Comparison of ENCODE assay signal across 1 cellular context in the genomic region with DNA sequence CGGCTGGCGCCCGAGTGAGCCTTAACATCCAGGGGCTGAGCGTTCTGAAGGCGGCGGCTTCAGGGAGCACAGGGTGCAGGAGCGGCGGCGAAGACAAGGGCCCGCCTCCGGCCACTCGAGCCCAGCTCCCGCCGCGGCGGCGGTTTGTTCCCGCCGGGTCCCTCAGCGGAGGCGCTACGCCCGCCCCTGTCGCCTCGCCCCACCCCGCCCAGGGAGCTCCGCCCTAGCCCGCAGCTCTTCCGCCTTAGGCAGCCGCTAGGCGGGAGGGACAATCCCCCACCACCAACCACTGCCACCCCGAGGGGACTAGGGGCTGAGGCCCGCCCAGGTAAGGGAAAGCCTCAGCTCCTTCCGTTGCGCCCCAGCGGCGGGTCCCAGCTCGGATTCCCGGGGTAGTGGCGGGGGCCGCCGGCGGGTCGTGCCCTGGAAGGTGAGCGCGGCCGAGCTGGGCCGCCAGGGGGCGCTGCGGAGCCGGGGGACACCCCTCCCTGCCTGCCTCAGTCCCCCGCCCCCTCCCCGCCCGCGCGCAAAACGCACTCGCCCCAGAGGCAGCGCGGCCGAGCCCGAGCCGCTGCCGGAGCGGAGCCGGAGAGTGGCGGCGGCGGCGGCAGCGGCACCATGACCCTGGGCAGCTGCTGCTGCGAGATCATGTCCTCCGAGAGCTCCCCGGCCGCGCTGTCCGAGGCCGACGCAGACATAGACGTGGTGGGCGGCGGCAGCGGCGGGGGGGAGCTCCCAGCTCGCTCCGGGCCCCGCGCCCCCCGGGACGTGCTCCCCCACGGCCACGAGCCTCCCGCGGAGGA.
A peak's percentile ranks its signal among the peaks of the same experiment; 100 is the strongest.
TF ChIP-seq lines count a peak whose summit lies in the region.

A gene (plus strand): TSS at position 527 of the 803 bp plus-strand sequence. CDS start 92 bp downstream, at position 619.

TF ChIP-seq in HEK293, 187 proteins besides CTCF, POLR2A, EP300 and RAD21 (continued from another document and continues in another):
- TF ChIP-seq, protein P1, sequence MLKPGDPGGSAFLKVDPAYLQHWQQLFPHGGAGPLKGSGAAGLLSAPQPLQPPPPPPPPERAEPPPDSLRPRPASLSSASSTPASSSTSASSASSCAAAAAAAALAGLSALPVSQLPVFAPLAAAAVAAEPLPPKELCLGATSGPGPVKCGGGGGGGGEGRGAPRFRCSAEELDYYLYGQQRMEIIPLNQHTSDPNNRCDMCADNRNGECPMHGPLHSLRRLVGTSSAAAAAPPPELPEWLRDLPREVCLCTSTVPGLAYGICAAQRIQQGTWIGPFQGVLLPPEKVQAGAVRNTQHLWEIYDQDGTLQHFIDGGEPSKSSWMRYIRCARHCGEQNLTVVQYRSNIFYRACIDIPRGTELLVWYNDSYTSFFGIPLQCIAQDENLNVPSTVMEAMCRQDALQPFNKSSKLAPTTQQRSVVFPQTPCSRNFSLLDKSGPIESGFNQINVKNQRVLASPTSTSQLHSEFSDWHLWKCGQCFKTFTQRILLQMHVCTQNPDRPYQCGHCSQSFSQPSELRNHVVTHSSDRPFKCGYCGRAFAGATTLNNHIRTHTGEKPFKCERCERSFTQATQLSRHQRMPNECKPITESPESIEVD (tag by site-specific recombination; IDR thresholded peaks at IDR 0.05): no peak
- TF ChIP-seq SCRT2 (tag by site-specific recombination; IDR thresholded peaks at IDR 0.05): no peak; the same call in 1 of the 2 replicates
- TF ChIP-seq ZNF416 (tag by site-specific recombination; IDR thresholded peaks at IDR 0.05): no peak
- peak; percentile 60; the same call in 1 of the 2 replicates for TF ChIP-seq ZBTB17 (tag by site-specific recombination; IDR thresholded peaks at IDR 0.05)
- TF ChIP-seq ZNF555 (tag by site-specific recombination; conservative IDR thresholded peaks at IDR 0.05): no peak
- TF ChIP-seq ZNF843 (tag by site-specific recombination; IDR thresholded peaks at IDR 0.05): peak; percentile 43; the same call in 1 of the 2 replicates
- TF ChIP-seq FEZF1 (tag by site-specific recombination; IDR thresholded peaks at IDR 0.05): no peak
- TF ChIP-seq, protein P2, sequence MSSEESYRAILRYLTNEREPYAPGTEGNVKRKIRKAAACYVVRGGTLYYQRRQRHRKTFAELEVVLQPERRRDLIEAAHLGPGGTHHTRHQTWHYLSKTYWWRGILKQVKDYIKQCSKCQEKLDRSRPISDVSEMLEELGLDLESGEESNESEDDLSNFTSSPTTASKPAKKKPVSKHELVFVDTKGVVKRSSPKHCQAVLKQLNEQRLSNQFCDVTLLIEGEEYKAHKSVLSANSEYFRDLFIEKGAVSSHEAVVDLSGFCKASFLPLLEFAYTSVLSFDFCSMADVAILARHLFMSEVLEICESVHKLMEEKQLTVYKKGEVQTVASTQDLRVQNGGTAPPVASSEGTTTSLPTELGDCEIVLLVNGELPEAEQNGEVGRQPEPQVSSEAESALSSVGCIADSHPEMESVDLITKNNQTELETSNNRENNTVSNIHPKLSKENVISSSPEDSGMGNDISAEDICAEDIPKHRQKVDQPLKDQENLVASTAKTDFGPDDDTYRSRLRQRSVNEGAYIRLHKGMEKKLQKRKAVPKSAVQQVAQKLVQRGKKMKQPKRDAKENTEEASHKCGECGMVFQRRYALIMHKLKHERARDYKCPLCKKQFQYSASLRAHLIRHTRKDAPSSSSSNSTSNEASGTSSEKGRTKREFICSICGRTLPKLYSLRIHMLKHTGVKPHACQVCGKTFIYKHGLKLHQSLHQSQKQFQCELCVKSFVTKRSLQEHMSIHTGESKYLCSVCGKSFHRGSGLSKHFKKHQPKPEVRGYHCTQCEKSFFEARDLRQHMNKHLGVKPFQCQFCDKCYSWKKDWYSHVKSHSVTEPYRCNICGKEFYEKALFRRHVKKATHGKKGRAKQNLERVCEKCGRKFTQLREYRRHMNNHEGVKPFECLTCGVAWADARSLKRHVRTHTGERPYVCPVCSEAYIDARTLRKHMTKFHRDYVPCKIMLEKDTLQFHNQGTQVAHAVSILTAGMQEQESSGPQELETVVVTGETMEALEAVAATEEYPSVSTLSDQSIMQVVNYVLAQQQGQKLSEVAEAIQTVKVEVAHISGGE (tag by site-specific recombination; conservative IDR thresholded peaks at IDR 0.05; ENCODE audit: low read depth): peak; percentile 64; the same call in 1 of the 2 replicates
- TF ChIP-seq, protein P3, sequence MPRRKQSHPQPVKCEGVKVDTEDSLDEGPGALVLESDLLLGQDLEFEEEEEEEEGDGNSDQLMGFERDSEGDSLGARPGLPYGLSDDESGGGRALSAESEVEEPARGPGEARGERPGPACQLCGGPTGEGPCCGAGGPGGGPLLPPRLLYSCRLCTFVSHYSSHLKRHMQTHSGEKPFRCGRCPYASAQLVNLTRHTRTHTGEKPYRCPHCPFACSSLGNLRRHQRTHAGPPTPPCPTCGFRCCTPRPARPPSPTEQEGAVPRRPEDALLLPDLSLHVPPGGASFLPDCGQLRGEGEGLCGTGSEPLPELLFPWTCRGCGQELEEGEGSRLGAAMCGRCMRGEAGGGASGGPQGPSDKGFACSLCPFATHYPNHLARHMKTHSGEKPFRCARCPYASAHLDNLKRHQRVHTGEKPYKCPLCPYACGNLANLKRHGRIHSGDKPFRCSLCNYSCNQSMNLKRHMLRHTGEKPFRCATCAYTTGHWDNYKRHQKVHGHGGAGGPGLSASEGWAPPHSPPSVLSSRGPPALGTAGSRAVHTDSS (tag by site-specific recombination; IDR thresholded peaks at IDR 0.05): no peak
- TF ChIP-seq, protein P4, sequence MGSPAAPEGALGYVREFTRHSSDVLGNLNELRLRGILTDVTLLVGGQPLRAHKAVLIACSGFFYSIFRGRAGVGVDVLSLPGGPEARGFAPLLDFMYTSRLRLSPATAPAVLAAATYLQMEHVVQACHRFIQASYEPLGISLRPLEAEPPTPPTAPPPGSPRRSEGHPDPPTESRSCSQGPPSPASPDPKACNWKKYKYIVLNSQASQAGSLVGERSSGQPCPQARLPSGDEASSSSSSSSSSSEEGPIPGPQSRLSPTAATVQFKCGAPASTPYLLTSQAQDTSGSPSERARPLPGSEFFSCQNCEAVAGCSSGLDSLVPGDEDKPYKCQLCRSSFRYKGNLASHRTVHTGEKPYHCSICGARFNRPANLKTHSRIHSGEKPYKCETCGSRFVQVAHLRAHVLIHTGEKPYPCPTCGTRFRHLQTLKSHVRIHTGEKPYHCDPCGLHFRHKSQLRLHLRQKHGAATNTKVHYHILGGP (tag by site-specific recombination; IDR thresholded peaks at IDR 0.05): no peak
- no peak for TF ChIP-seq ZNF248 (tag by site-specific recombination; IDR thresholded peaks at IDR 0.05)
- TF ChIP-seq RBAK (tag by site-specific recombination; IDR thresholded peaks at IDR 0.05): no peak
- TF ChIP-seq IKZF3 (tag by site-specific recombination; IDR thresholded peaks at IDR 0.05): peak; percentile 82
- TF ChIP-seq, protein P5, sequence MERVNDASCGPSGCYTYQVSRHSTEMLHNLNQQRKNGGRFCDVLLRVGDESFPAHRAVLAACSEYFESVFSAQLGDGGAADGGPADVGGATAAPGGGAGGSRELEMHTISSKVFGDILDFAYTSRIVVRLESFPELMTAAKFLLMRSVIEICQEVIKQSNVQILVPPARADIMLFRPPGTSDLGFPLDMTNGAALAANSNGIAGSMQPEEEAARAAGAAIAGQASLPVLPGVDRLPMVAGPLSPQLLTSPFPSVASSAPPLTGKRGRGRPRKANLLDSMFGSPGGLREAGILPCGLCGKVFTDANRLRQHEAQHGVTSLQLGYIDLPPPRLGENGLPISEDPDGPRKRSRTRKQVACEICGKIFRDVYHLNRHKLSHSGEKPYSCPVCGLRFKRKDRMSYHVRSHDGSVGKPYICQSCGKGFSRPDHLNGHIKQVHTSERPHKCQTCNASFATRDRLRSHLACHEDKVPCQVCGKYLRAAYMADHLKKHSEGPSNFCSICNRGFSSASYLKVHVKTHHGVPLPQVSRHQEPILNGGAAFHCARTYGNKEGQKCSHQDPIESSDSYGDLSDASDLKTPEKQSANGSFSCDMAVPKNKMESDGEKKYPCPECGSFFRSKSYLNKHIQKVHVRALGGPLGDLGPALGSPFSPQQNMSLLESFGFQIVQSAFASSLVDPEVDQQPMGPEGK (tag by site-specific recombination; IDR thresholded peaks at IDR 0.05): peak; percentile 99
- TF ChIP-seq, protein P6, sequence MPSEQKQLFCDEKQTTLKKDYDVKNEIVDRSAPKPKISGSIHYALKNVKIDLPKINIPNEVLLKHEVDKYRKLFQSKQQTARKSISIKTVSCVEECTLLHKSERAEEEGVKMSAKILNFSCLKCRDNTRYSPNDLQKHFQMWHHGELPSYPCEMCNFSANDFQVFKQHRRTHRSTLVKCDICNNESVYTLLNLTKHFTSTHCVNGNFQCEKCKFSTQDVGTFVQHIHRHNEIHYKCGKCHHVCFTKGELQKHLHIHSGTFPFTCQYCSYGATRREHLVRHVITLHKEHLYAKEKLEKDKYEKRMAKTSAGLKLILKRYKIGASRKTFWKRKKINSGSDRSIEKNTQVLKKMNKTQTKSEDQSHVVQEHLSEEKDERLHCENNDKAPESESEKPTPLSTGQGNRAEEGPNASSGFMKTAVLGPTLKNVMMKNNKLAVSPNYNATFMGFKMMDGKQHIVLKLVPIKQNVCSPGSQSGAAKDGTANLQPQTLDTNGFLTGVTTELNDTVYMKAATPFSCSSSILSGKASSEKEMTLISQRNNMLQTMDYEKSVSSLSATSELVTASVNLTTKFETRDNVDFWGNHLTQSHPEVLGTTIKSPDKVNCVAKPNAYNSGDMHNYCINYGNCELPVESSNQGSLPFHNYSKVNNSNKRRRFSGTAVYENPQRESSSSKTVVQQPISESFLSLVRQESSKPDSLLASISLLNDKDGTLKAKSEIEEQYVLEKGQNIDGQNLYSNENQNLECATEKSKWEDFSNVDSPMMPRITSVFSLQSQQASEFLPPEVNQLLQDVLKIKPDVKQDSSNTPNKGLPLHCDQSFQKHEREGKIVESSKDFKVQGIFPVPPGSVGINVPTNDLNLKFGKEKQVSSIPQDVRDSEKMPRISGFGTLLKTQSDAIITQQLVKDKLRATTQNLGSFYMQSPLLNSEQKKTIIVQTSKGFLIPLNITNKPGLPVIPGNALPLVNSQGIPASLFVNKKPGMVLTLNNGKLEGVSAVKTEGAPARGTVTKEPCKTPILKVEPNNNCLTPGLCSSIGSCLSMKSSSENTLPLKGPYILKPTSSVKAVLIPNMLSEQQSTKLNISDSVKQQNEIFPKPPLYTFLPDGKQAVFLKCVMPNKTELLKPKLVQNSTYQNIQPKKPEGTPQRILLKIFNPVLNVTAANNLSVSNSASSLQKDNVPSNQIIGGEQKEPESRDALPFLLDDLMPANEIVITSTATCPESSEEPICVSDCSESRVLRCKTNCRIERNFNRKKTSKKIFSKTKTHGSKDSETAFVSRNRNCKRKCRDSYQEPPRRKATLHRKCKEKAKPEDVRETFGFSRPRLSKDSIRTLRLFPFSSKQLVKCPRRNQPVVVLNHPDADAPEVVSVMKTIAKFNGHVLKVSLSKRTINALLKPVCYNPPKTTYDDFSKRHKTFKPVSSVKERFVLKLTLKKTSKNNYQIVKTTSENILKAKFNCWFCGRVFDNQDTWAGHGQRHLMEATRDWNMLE (tag by site-specific recombination; conservative IDR thresholded peaks at IDR 0.05; ENCODE audit: low read depth): no peak
- no peak for TF ChIP-seq ZBTB1 (tag by site-specific recombination; IDR thresholded peaks at IDR 0.05)
- no peak for TF ChIP-seq ZFP69B (tag by site-specific recombination; IDR thresholded peaks at IDR 0.05)
- no peak; the same call in 1 of the 2 replicates for TF ChIP-seq ZNF335 (tag by site-specific recombination; conservative IDR thresholded peaks at IDR 0.05)
- TF ChIP-seq, protein P7, sequence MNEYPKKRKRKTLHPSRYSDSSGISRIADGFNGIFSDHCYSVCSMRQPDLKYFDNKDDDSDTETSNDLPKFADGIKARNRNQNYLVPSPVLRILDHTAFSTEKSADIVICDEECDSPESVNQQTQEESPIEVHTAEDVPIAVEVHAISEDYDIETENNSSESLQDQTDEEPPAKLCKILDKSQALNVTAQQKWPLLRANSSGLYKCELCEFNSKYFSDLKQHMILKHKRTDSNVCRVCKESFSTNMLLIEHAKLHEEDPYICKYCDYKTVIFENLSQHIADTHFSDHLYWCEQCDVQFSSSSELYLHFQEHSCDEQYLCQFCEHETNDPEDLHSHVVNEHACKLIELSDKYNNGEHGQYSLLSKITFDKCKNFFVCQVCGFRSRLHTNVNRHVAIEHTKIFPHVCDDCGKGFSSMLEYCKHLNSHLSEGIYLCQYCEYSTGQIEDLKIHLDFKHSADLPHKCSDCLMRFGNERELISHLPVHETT (tag by site-specific recombination; IDR thresholded peaks at IDR 0.05): no peak
- TF ChIP-seq ZNF792 (tag by site-specific recombination; IDR thresholded peaks at IDR 0.05): no peak
- TF ChIP-seq ZNF561 (tag by site-specific recombination; IDR thresholded peaks at IDR 0.05; ENCODE audit: borderline replicate concordance): peak; percentile 95
- peak; percentile 49 for TF ChIP-seq ZNF394 (tag by site-specific recombination; IDR thresholded peaks at IDR 0.05; ENCODE audit: borderline replicate concordance)
- no peak for TF ChIP-seq SETDB1 (IDR thresholded peaks at IDR 0.05; ENCODE audit: insufficient read length, low read length)
- TF ChIP-seq SP7 (tag by site-specific recombination; IDR thresholded peaks at IDR 0.05): peak; percentile 80
- no peak for TF ChIP-seq ZSCAN23 (tag by site-specific recombination; IDR thresholded peaks at IDR 0.05)
- no peak for TF ChIP-seq ZNF404 (tag by site-specific recombination; IDR thresholded peaks at IDR 0.05)
- TF ChIP-seq, protein P8, sequence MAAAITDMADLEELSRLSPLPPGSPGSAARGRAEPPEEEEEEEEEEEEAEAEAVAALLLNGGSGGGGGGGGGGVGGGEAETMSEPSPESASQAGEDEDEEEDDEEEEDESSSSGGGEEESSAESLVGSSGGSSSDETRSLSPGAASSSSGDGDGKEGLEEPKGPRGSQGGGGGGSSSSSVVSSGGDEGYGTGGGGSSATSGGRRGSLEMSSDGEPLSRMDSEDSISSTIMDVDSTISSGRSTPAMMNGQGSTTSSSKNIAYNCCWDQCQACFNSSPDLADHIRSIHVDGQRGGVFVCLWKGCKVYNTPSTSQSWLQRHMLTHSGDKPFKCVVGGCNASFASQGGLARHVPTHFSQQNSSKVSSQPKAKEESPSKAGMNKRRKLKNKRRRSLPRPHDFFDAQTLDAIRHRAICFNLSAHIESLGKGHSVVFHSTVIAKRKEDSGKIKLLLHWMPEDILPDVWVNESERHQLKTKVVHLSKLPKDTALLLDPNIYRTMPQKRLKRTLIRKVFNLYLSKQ (tag by site-specific recombination; IDR thresholded peaks at IDR 0.05; ENCODE audit: borderline replicate concordance): no peak
- no peak for TF ChIP-seq GLI4 (tag by site-specific recombination; IDR thresholded peaks at IDR 0.05)
- peak; percentile 98 for TF ChIP-seq ZEB2 (tag by site-specific recombination; IDR thresholded peaks at IDR 0.05)
- no peak for TF ChIP-seq ZNF791 (tag by site-specific recombination; IDR thresholded peaks at IDR 0.05)
- peak; percentile 36 for TF ChIP-seq ZNF423 (tag by site-specific recombination; IDR thresholded peaks at IDR 0.05)
- no peak for TF ChIP-seq ZNF514 (tag by site-specific recombination; IDR thresholded peaks at IDR 0.05)
- TF ChIP-seq ZNF621 (tag by site-specific recombination; IDR thresholded peaks at IDR 0.05): no peak
- no peak for TF ChIP-seq ZNF571 (tag by site-specific recombination; IDR thresholded peaks at IDR 0.05)
- no peak for TF ChIP-seq GFI1B (tag by site-specific recombination; IDR thresholded peaks at IDR 0.05)
- no peak for TF ChIP-seq ZNF350 (tag by site-specific recombination; IDR thresholded peaks at IDR 0.05)
- TF ChIP-seq ZNF146 (tag by site-specific recombination; IDR thresholded peaks at IDR 0.05): no peak
- no peak for TF ChIP-seq ZNF138 (tag by site-specific recombination; IDR thresholded peaks at IDR 0.05; ENCODE audit: borderline replicate concordance)
